In the genomic region with DNA sequence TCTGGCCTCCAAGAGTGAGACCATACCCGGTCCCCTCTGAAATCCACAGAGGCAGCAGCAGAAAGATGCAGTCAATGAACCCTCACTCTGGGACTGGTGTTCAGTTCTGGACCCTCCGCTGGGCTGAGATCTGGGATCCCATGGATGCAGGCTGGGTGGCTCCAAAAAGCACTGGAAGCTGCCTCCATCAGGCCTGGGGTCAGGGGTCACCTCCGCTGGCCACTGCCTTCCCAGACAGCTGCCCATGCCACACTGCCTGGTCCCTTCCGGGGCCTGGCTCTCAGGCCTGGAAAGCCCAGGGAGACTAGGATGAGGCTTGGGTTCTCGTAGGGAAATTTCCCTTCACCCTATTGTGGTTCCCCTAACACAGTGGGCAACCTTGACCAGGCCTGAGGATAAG, we compare ENCODE assay signal across 29 cellular contexts. TPM values are rescaled to one million over a fixed set of nuclear protein-coding genes. Genes with fewer than 3 reads are reported as not detected.
"Had no signal": no experiment of that assay in that cellular context is flagged by ENCODE, and none has a peak within 500 bp of the region (broad histone marks: within the 10 kb centered on the region; RNA-seq: fewer than 3 reads in every experiment).

No MANE protein-coding gene starts in this region.

- DNase-seq: activated CD4-positive, alpha-beta memory T cell treated with anti-CD3 and anti-CD28 coated beads for 36 hours; activated CD4-positive, alpha-beta T cell treated with anti-CD3 and anti-CD28 coated beads for 36 hours; activated CD4-positive, alpha-beta T cell treated with anti-CD3 and anti-CD28 coated beads, Interleukin-2, amount 10 ng/mL, durations not matched to agents 7 days and 5 days; activated CD8-positive, alpha-beta memory T cell treated with anti-CD3 and anti-CD28 coated beads, Interleukin-2, amount 50 U/mL, for 4 hours; activated gamma-delta T cell treated with Interleukin-2 at 50 U/mL for 16 hours; activated naive CD4-positive, alpha-beta T cell treated with anti-CD3 and anti-CD28 coated beads for 36 hours; activated T-cell treated with anti-CD3 and anti-CD28 coated beads for 4 hours; activated T-cell treated with anti-CD3 and anti-CD28 coated beads, Interleukin-2, amount 50 U/mL, for 4 hours; anterior cingulate cortex; caudate nucleus; cerebellar nuclear complex; MM.1S; NCI-H1092; NCI-H1436 treated with DMSO at 0.1 percent for 48 hours; NCI-H1694 treated with DMSO at 0.1 percent for 48 hours; NCI-H2029; NCI-H345; NCI-H524 treated with DMSO at 0.1 percent for 48 hours; SHP77 treated with DMSO at 0.1 percent for 48 hours; SK-N-SH had no signal

- H3K4me3 ChIP-seq: SJSA1 had no signal

- H3K27me3 ChIP-seq: SJSA1 had no signal

- H3K4me2 ChIP-seq: KMS-11, SK-N-SH had no signal

- H3K27ac ChIP-seq: KMS-11, SJSA1 had no signal

- H3K9me2 ChIP-seq: SK-N-SH had no signal

- ATAC-seq: activated CD4-positive, alpha-beta T cell treated with anti-CD3 and anti-CD28 coated beads for 36 hours; activated CD4-positive, CD25-positive, alpha-beta regulatory T cell treated with anti-CD3 and anti-CD28 coated beads, Interleukin-2, amount 50 U/mL, for 24 hours; activated naive CD4-positive, alpha-beta T cell treated with anti-CD3 and anti-CD28 coated beads, Interleukin-2, amount 50 U/mL, for 72 hours; activated T-cell treated with anti-CD3 and anti-CD28 coated beads, Interleukin-2, amount 50 U/mL, for 4 hours; WTC11 had no signal

- H3K9ac ChIP-seq: KMS-11, SK-N-SH had no signal

- H3K9me3 ChIP-seq: SJSA1, SK-N-SH had no signal

- H3K36me3 ChIP-seq: SJSA1 had no signal

RNA-seq across cellular contexts. Expression of a gene that starts 21.4 kb away (rescaled TPM):
- total RNA-seq: activated T-helper 1 cell treated with anti-CD3 and anti-CD28 coated beads, Interleukin-12 subunit alpha, Interleukin-12 subunit beta, Interleukin-2, Interleukin-4 antibody, amounts not matched to agents 30 ng/mL and 10 ng/mL and 1 ng/mL, durations not matched to agents 14 hours and 24 hours and 36 hours; bronchial epithelial cell; LHCN-M2; NCI-H460; SJSA1 had no signal
- polyA plus RNA-seq: SK-N-SH had no signal

RNA-seq across cellular contexts. Expression of a gene that starts 37.7 kb away (rescaled TPM):
- total RNA-seq: activated CD4-positive, alpha-beta memory T cell treated with anti-CD3 and anti-CD28 coated beads for 36 hours; activated CD4-positive, alpha-beta T cell treated with anti-CD3 and anti-CD28 coated beads for 36 hours; activated CD4-positive, alpha-beta T cell treated with anti-CD3 and anti-CD28 coated beads, Interleukin-2, amount 10 ng/mL, durations not matched to agents 7 days and 5 days; activated naive CD4-positive, alpha-beta T cell treated with anti-CD3 and anti-CD28 coated beads for 36 hours; activated naive CD4-positive, alpha-beta T cell treated with anti-CD3 and anti-CD28 coated beads, Interleukin-2, amount 50 U/mL, for 72 hours; activated T-cell treated with anti-CD3 and anti-CD28 coated beads, Interleukin-2, amount 50 U/mL, for 4 hours; activated T-helper 1 cell treated with anti-CD3 and anti-CD28 coated beads, Interleukin-12 subunit alpha, Interleukin-12 subunit beta, Interleukin-2, Interleukin-4 antibody, amounts not matched to agents 30 ng/mL and 10 ng/mL and 1 ng/mL, durations not matched to agents 14 hours and 24 hours and 36 hours; NCI-H460 had no signal
